In genomic region chr10:99328579-99329237, GRCh38 we compare ENCODE assay signal across 8 cellular contexts. TPM values are rescaled to one million over a fixed set of nuclear protein-coding genes. Genes with fewer than 3 reads are reported as not detected.
DNase-seq lines count a peak whose midpoint lies in the region; ATAC-seq, FAIRE-seq and TF ChIP-seq lines count a peak whose summit lies in the region.

No MANE protein-coding gene starts in this region.

- H4K8ac ChIP-seq in H9 (replicated peaks; ENCODE audit: insufficient read length, low read depth, low read length) = no peak overlapping the region

- H4K5ac ChIP-seq in H9 (ENCODE audit: insufficient read length, low read depth, low read length) = no peak overlapping the region

- H2BK20ac ChIP-seq in H9 (ENCODE audit: low read depth, low read length, poor library complexity, severe bottlenecking) = no peak overlapping the region

- peaks cover 15% of the 10 kb centered on the region for H3K23me2 ChIP-seq in H9 (ENCODE audit: insufficient read length, low read depth, low read length, poor library complexity, severe bottlenecking)

- no peak overlapping the region for H2BK15ac ChIP-seq in H9 (ENCODE audit: low read depth, low read length)

- H3K36me3 Mint-ChIP-seq in H9 (ENCODE audit: insufficient read depth in 1 of 3, low read depth in 3 of 3) = no peaks in the 10 kb centered on the region; a peak in 1 of 7 replicates

- no peak overlapping the region for H2AFZ ChIP-seq in H9 (ENCODE audit: low read length)

- no peak; a peak in 1 of 5 replicates for TF ChIP-seq EP300 in A549 (IDR thresholded peaks at IDR 0.05)

- CTCF ChIA-PET in A549 (lab: Yijun Ruan, JAX) = interaction anchor here (0.6 to 1.6 kb wide), 10 partner anchors 9 to 1297 kb away, joined by 3 to 6 read pairs (median 3); no protein-coding TSS in a partner anchor

- H2BK120ac ChIP-seq in H9 (ENCODE audit: low read depth, low read length, poor library complexity, severe bottlenecking) = no peak overlapping the region

- no peak overlapping the region for H3K56ac ChIP-seq in H9 (ENCODE audit: insufficient read length, low read depth, low read length)

- no peaks in the 10 kb centered on the region for H4K20me1 ChIP-seq in H9 (ENCODE audit: control insufficient read depth, insufficient read depth, insufficient read length)

- WGBS in A549 (ENCODE audit: missing lambda C conversion rate) = 29% methylated on average over 16 of the region's 16 CpGs
- no CpG with 5 or more reads among the region's 16 CpGs for WGBS in H9 (ENCODE audit: extremely low coverage, insufficient read length, low lambda C conversion rate)

- no peak overlapping the region for H4K91ac ChIP-seq in H9 (ENCODE audit: insufficient read length, low read depth, low read length)

- H3K23ac ChIP-seq in H9 (ENCODE audit: insufficient read length, low read depth, low read length) = no peak overlapping the region

- no peaks in the 10 kb centered on the region for H3K79me1 ChIP-seq in H9 (ENCODE audit: insufficient read depth, low read depth, low read length, poor library complexity, severe bottlenecking)

- H2BK12ac ChIP-seq in H9 (ENCODE audit: insufficient read length, low read depth, low read length) = no peak overlapping the region

- no peak overlapping the region for H3K18ac ChIP-seq in H9 (ENCODE audit: insufficient read length, low read depth, low read length)

- H3K79me2 ChIP-seq in H9 (ENCODE audit: insufficient read depth, low read length) = no peaks in the 10 kb centered on the region

- DNase-seq in A549 (ENCODE audit: low read depth in 1 of 2, low spot score in 1 of 2) (peak; percentile 62 to 81), H9 (no peak), bronchial epithelial cell (ENCODE audit: low read depth) (no peak), NCI-H345 (lab: John Stamatoyannopoulos, UW) (no peak)

- no peak for TF ChIP-seq POLR2A in A549 (IDR thresholded peaks at IDR 0.05; ENCODE audit: low read length)
- no peak for TF ChIP-seq POLR2A in GM18505 (IDR thresholded peaks at IDR 0.05; ENCODE audit: borderline replicate concordance, extremely low read depth, insufficient read depth, insufficient read length)

- POLR2A ChIA-PET in A549 (lab: Yijun Ruan, JAX) = interaction anchor here (1.3 to 1.9 kb wide), 2 partner anchors 10 to 102 kb away, joined by 7 to 15 read pairs; partner anchors contain the start of gene GOT1

- peaks cover 66% of the 10 kb centered on the region for H3K27me3 Mint-ChIP-seq in H9 (ENCODE audit: low read depth)

- H3K36me3 ChIP-seq in bronchial epithelial cell (ENCODE audit: control insufficient read depth, insufficient read depth, low read length) = no peaks in the 10 kb centered on the region
- H3K36me3 ChIP-seq in muscle layer of duodenum (ENCODE audit: control insufficient read depth in 1 of 2, insufficient read depth in 2 of 2, low read length in 2 of 2) = no peaks in the 10 kb centered on the region

- peak overlapping the region; percentile 2; the same call in 1 of the 2 replicates for H3K14ac ChIP-seq in H9 (ENCODE audit: insufficient read depth, low read length)

- peak overlapping the region; percentile 92 for H3K4me2 ChIP-seq in A549
- H3K4me2 ChIP-seq in H9 (ENCODE audit: insufficient read depth, insufficient read length, low read length) = peak overlapping the region; percentile 58

- FAIRE-seq in A549 (lab: Jason Lieb, UNC) = peak; percentile 7
- FAIRE-seq in bronchial epithelial cell (lab: Jason Lieb, UNC) = no peak

- peak; percentile 61 to 73 for ATAC-seq in A549
- no peak for ATAC-seq in GM18505 (IDR thresholded peaks at IDR 0.05; ENCODE audit: unreplicated experiment)
- no peak for ATAC-seq in HG02938 (IDR thresholded peaks at IDR 0.05; ENCODE audit: unreplicated experiment)
- no peak for ATAC-seq in GM21390 (IDR thresholded peaks at IDR 0.05; ENCODE audit: unreplicated experiment)

- TF ChIP-seq CTCF in A549 (IDR thresholded peaks at IDR 0.05) (peak; percentile 44), H9 (conservative IDR thresholded peaks at IDR 0.05) (no peak), bronchial epithelial cell (IDR thresholded peaks at IDR 0.05; ENCODE audit: insufficient read depth, low read length, severe bottlenecking) (no peak)

- peaks cover 0 to 3% of the 10 kb centered on the region in 2 experiments; a peak in 1 of 5 replicates for H3K9me3 Mint-ChIP-seq in H9

- H3K27ac ChIP-seq in A549 (peak overlapping the region; percentile 69 to 91), H9 (ENCODE audit: insufficient read length, low read depth, low read length) (no peak overlapping the region), muscle layer of duodenum (ENCODE audit: low read length) (no peak overlapping the region)

- TF ChIP-seq RAD21 in A549 (conservative IDR thresholded peaks at IDR 0.05 in 1 of 2, IDR thresholded peaks at IDR 0.05 in 1 of 2) = peak; percentile 33 to 53; a peak in 2 of 5 replicates

- H3K27me3 ChIP-seq in H9 (ENCODE audit: insufficient read depth, low read length) (peaks cover 29% of the 10 kb centered on the region; the same call in 1 of the 2 replicates), bronchial epithelial cell (ENCODE audit: control insufficient read depth, insufficient read depth, low read length) (peaks cover 24% of the 10 kb centered on the region), muscle layer of duodenum (ENCODE audit: low read depth, low read length) (no peaks in the 10 kb centered on the region)

- peak overlapping the region; percentile 51 to 73 for H3K4me3 Mint-ChIP-seq in H9

- H2BK5ac ChIP-seq in H9 (ENCODE audit: insufficient read length, low read length) = no peak overlapping the region

- H3K4me1 ChIP-seq in A549 (peaks cover 30% of the 10 kb centered on the region), H9 (ENCODE audit: insufficient read depth, low read length) (no peaks in the 10 kb centered on the region), muscle layer of duodenum (ENCODE audit: control insufficient read depth in 1 of 2, insufficient read depth in 2 of 2, low read length in 2 of 2) (peaks cover 0 to 25% of the 10 kb centered on the region in 2 donors)

- H3K9ac ChIP-seq in H9 (ENCODE audit: extremely low read depth, insufficient read length, low read length) = no peak overlapping the region

- no peak overlapping the region for H3K4ac ChIP-seq in H9 (ENCODE audit: low read depth, low read length)

- H3K27ac Mint-ChIP-seq in H9 = no peak overlapping the region

- H2AK5ac ChIP-seq in H9 (ENCODE audit: insufficient read length, low read length) = no peak overlapping the region

- no peak overlapping the region for H3T11ph ChIP-seq in H9 (ENCODE audit: low read length)

- H3K4me3 ChIP-seq in A549 = peak overlapping the region; percentile 84
- H3K4me3 ChIP-seq in bronchial epithelial cell (ENCODE audit: low read depth, low read length) = peak overlapping the region; percentile 28
- peak overlapping the region; percentile 49 to 93 for H3K4me3 ChIP-seq in muscle layer of duodenum (ENCODE audit: low read depth in 1 of 2, low read length in 2 of 2)

- H3K4me1 Mint-ChIP-seq in H9 = peaks cover 0 to 11% of the 10 kb centered on the region in 2 experiments; a peak in 2 of 4 replicates

- H3K9me3 ChIP-seq in A549 (no peaks in the 10 kb centered on the region), H9 (ENCODE audit: control insufficient read depth, low read depth, low read length) (no peaks in the 10 kb centered on the region), muscle layer of duodenum (ENCODE audit: control insufficient read depth in 1 of 2, low read length in 2 of 2) (no peaks in the 10 kb centered on the region)

TF ChIP-seq in A549, 52 proteins besides CTCF, POLR2A, EP300 and RAD21:
- TF ChIP-seq ZNF302 (CRISPR knock-in tag; IDR thresholded peaks at IDR 0.05) (no peak), SMC3 (IDR thresholded peaks at IDR 0.05) (peak; percentile 39; the same call in 2 of the 3 replicates), FOSL2 (IDR thresholded peaks at IDR 0.05) (no peak), FOSL2 (CRISPR knock-in tag; IDR thresholded peaks at IDR 0.05) (no peak), BHLHE40 (IDR thresholded peaks at IDR 0.05; ENCODE audit: low read depth, low read length) (no peak), FOSB (CRISPR knock-in tag; IDR thresholded peaks at IDR 0.05) (no peak), CBX2 (IDR thresholded peaks at IDR 0.05; ENCODE audit: borderline replicate concordance, low read depth) (no peak), MAX (IDR thresholded peaks at IDR 0.05) (no peak), RNF2 (IDR thresholded peaks at IDR 0.05; ENCODE audit: borderline replicate concordance, low read depth) (no peak), EHF (CRISPR knock-in tag; IDR thresholded peaks at IDR 0.05) (no peak), RFX5 (IDR thresholded peaks at IDR 0.05) (no peak), ZC3H11A (IDR thresholded peaks at IDR 0.05) (no peak), HOXB13 (CRISPR knock-in tag; IDR thresholded peaks at IDR 0.05; ENCODE audit: low read depth) (no peak), ATOH8 (CRISPR knock-in tag; IDR thresholded peaks at IDR 0.05; ENCODE audit: low read depth) (0 out of 2 replicates have a peak, but pooled peaks have one; percentile 65), FOXS1 (CRISPR knock-in tag; IDR thresholded peaks at IDR 0.05) (no peak), MAFK (IDR thresholded peaks at IDR 0.05; ENCODE audit: partially characterized antibody) (no peak), MAZ (IDR thresholded peaks at IDR 0.05; ENCODE audit: borderline replicate concordance, low read depth, low read length) (no peak), KDM1A (IDR thresholded peaks at IDR 0.05; ENCODE audit: low read depth) (no peak)
TF ChIP-seq in A549: peak in this region for 2.

RNA-seq across cellular contexts. Expression of gene CNNM1, which starts 0.4 kb away (rescaled TPM):
- polyA plus RNA-seq in A549 (2011; rRNA removed) = 14.2 and 17.0 TPM in 2 replicates
- polyA plus RNA-seq in A549 (2012; cell fraction: cytosol; rRNA removed) = 9.8 and 13.4 TPM in 2 replicates
- 13.9 and 16.4 TPM in 2 replicates for polyA plus RNA-seq in A549 (2012; cell fraction: nucleus; rRNA removed)
- polyA plus RNA-seq in A549 (2017; fragmentation: RNase III; extraction: RNeasy Plus Mini Kit Qiagen cat#74134 plus additional on column Dnase treatment) = 12.5 to 17.7 TPM (median 17.5 TPM) in 3 replicates
- 19.2 and 22.0 TPM in 2 replicates for polyA minus RNA-seq in A549 (2011; rRNA and poly(A)+ RNA removed)
- total RNA-seq in H9 (2021) = 0.33 and 0.35 TPM in 2 replicates
- total RNA-seq in bronchial epithelial cell = under 0.01 TPM in 1 of 2 replicates, not detected in the other

Comparison
In these comparisons a context has a peak if more than half of its experiments do, and no peak if none do; other contexts are left out.
1. ATAC-seq: peak in A549 (2 of 2); none in GM18505 (single experiment), HG02938 (single experiment) and GM21390 (single experiment).
2. DNase-seq: peak in A549 (2 of 2); none in H9 (single experiment), bronchial epithelial cell (single experiment) and NCI-H345 (single experiment).
3. H3K27ac ChIP-seq: peak in A549 (2 of 2); none in H9 (single experiment) and muscle layer of duodenum (single experiment).
4. H3K4me3 ChIP-seq: peak in every context shown above with its lines; median percentile 84 in A549; 71 in muscle layer of duodenum; 28 in bronchial epithelial cell.